ENCODE assay signal across 8 cellular contexts in genomic region chr12:110689002-110689600, GRCh38. TPM values are rescaled to one million over a fixed set of nuclear protein-coding genes. Genes with fewer than 3 reads are reported as not detected.
DNase-seq lines count a peak whose midpoint lies in the region; ATAC-seq, FAIRE-seq and TF ChIP-seq lines count a peak whose summit lies in the region.

A gene with protein sequence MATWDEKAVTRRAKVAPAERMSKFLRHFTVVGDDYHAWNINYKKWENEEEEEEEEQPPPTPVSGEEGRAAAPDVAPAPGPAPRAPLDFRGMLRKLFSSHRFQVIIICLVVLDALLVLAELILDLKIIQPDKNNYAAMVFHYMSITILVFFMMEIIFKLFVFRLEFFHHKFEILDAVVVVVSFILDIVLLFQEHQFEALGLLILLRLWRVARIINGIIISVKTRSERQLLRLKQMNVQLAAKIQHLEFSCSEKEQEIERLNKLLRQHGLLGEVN (minus strand): TSS chr12:110689115. CDS start chr12:110683245, 5,870 bp downstream.

- no peak within 1 kb of the TSS for H2AFZ ChIP-seq in MM.1S (ENCODE audit: low read length)

- H4K20me1 ChIP-seq in MM.1S (ENCODE audit: insufficient read depth, low read length), result no peaks in the 10 kb centered on the region

- H3K27ac ChIP-seq in MM.1S (ENCODE audit: low read length), result no peak within 1 kb of the TSS
- H3K27ac ChIP-seq in pancreas, result peak within 1 kb of the TSS in 2 of 4 donors; percentile 28 to 44

- H3K9ac ChIP-seq in MM.1S (ENCODE audit: low read length), result no peak within 1 kb of the TSS

- peak within 1 kb of the TSS; percentile 89 for H3K4me3 Mint-ChIP-seq in activated T-helper 2 cell treated with anti-CD3 and anti-CD28 coated beads, Interferon-gamma antibody, Interleukin-2, Interleukin-4, amounts not matched to agents 10 μg/mL and 5 μg/mL and 100 μg/mL, durations not matched to agents 14 hours and 24 hours and 36 hours (ENCODE audit: low read depth)
- H3K4me3 Mint-ChIP-seq in glutamatergic neuron (ENCODE audit: unreplicated experiment), result peak within 1 kb of the TSS; percentile 75

- H3K9me3 Mint-ChIP-seq in activated T-helper 2 cell treated with anti-CD3 and anti-CD28 coated beads, Interferon-gamma antibody, Interleukin-2, Interleukin-4, amounts not matched to agents 10 μg/mL and 5 μg/mL and 100 μg/mL, durations not matched to agents 14 hours and 24 hours and 36 hours, result no peaks in the 10 kb centered on the region
- H3K9me3 Mint-ChIP-seq in glutamatergic neuron (ENCODE audit: unreplicated experiment), result peaks cover 2% of the 10 kb centered on the region

- H3K4me1 Mint-ChIP-seq in activated T-helper 2 cell treated with anti-CD3 and anti-CD28 coated beads, Interferon-gamma antibody, Interleukin-2, Interleukin-4, amounts not matched to agents 10 μg/mL and 5 μg/mL and 100 μg/mL, durations not matched to agents 14 hours and 24 hours and 36 hours (ENCODE audit: low read depth), result peaks cover 39% of the 10 kb centered on the region
- no peaks in the 10 kb centered on the region for H3K4me1 Mint-ChIP-seq in glutamatergic neuron (ENCODE audit: low read depth, unreplicated experiment)

- peaks cover 9% of the 10 kb centered on the region for H3K36me3 Mint-ChIP-seq in activated T-helper 2 cell treated with anti-CD3 and anti-CD28 coated beads, Interferon-gamma antibody, Interleukin-2, Interleukin-4, amounts not matched to agents 10 μg/mL and 5 μg/mL and 100 μg/mL, durations not matched to agents 14 hours and 24 hours and 36 hours (ENCODE audit: low read depth)
- no peaks in the 10 kb centered on the region for H3K36me3 Mint-ChIP-seq in glutamatergic neuron (ENCODE audit: unreplicated experiment)

- H3K27me3 ChIP-seq in MM.1S (replicated peaks; ENCODE audit: insufficient read depth, low read length) (no peaks in the 10 kb centered on the region), pancreas (peaks cover 0 to 5% (median 0%) of the 10 kb centered on the region in 4 donors)

- no peak for DNase-seq in AG04449 (ENCODE audit: low read depth, low spot score)
- DNase-seq in MM.1S, result no peak
- DNase-seq in activated T-helper 2 cell treated with anti-CD3 and anti-CD28 coated beads, Interferon-gamma antibody, Interleukin-2, Interleukin-4, amounts not matched to agents 10 μg/mL and 5 μg/mL and 100 μg/mL, durations not matched to agents 14 hours and 24 hours and 36 hours (ENCODE audit: low spot score), result peak; percentile 40
- DNase-seq in glutamatergic neuron, result peak; percentile 34
- DNase-seq in pancreas, result peak in 5 of 6 donors; percentile 13 to 68 (median 34)
- DNase-seq in NCI-H1105 treated with DMSO at 0.1 percent for 48 hours (lab: John Stamatoyannopoulos, UW), result no peak
- DNase-seq in NCI-H345 (lab: John Stamatoyannopoulos, UW), result no peak

- no peaks in the 10 kb centered on the region for H3K9me3 ChIP-seq in MM.1S (replicated peaks; ENCODE audit: insufficient read depth, low read length)
- no peaks in the 10 kb centered on the region for H3K9me3 ChIP-seq in pancreas

- H3K9me2 ChIP-seq in MM.1S (replicated peaks; ENCODE audit: insufficient read depth, low read length), result no peaks in the 10 kb centered on the region

- H3F3A ChIP-seq in MM.1S (ENCODE audit: insufficient read depth, low read length), result no peaks in the 10 kb centered on the region

- CTCF ChIA-PET in AG04449 (lab: Yijun Ruan, JAX), result no interaction called here

- intact Hi-C loops in activated T-helper 2 cell treated with anti-CD3 and anti-CD28 coated beads, Interferon-gamma antibody, Interleukin-2, Interleukin-4, amounts not matched to agents 10 μg/mL and 5 μg/mL and 100 μg/mL, durations not matched to agents 14 hours and 24 hours and 36 hours (cut with micrococcal nuclease), result loop anchor here (1.0 kb wide), 1 partner anchor 19 kb away; no protein-coding TSS in a partner anchor
- intact Hi-C loops in pancreas (cut with DNase I), result no loop called here

- no peaks in the 10 kb centered on the region for H3K79me2 ChIP-seq in MM.1S (ENCODE audit: low read length)

- H3K4me1 ChIP-seq in MM.1S (ENCODE audit: low read length) (no peaks in the 10 kb centered on the region), pancreas (peaks cover 0 to 6% (median 0%) of the 10 kb centered on the region in 3 donors)

- H3K36me3 ChIP-seq in MM.1S (replicated peaks; ENCODE audit: insufficient read depth, low read length) (no peaks in the 10 kb centered on the region), pancreas (no peaks in the 10 kb centered on the region)

- FAIRE-seq in pancreas (lab: Jason Lieb, UNC), result no peak

- POLR2A ChIA-PET in AG04449 (lab: Yijun Ruan, JAX), result no interaction called here

- H3K27ac Mint-ChIP-seq in activated T-helper 2 cell treated with anti-CD3 and anti-CD28 coated beads, Interferon-gamma antibody, Interleukin-2, Interleukin-4, amounts not matched to agents 10 μg/mL and 5 μg/mL and 100 μg/mL, durations not matched to agents 14 hours and 24 hours and 36 hours, result peak within 1 kb of the TSS; percentile 89
- no peak within 1 kb of the TSS for H3K27ac Mint-ChIP-seq in glutamatergic neuron (ENCODE audit: unreplicated experiment)

- H3K27me3 Mint-ChIP-seq in activated T-helper 2 cell treated with anti-CD3 and anti-CD28 coated beads, Interferon-gamma antibody, Interleukin-2, Interleukin-4, amounts not matched to agents 10 μg/mL and 5 μg/mL and 100 μg/mL, durations not matched to agents 14 hours and 24 hours and 36 hours (ENCODE audit: low read depth), result peaks cover 6% of the 10 kb centered on the region
- H3K27me3 Mint-ChIP-seq in glutamatergic neuron (ENCODE audit: unreplicated experiment), result peaks cover 28% of the 10 kb centered on the region

- H3K4me2 ChIP-seq in MM.1S (ENCODE audit: low read depth, low read length), result peak within 1 kb of the TSS; percentile 39; the same call in 1 of the 2 replicates

- ATAC-seq in GM19455 (IDR thresholded peaks at IDR 0.05; ENCODE audit: unreplicated experiment) (peak; percentile 43), pancreas (peak; percentile 83 to 88 (median 86))

- no peak for TF ChIP-seq CTCF in AG04449 (IDR thresholded peaks at IDR 0.05; ENCODE audit: insufficient read depth, low read length, missing control alignments)
- TF ChIP-seq CTCF in MM.1S (IDR thresholded peaks at IDR 0.05; ENCODE audit: low read length), result no peak
- TF ChIP-seq CTCF in glutamatergic neuron (IDR thresholded peaks at IDR 0.05; ENCODE audit: partially characterized antibody, unreplicated experiment), result no peak
- no peak for TF ChIP-seq CTCF in pancreas (IDR thresholded peaks at IDR 0.05)

- H3K4me3 ChIP-seq in AG04449 (ENCODE audit: low read depth, low read length) (peak within 1 kb of the TSS; percentile 58), MM.1S (ENCODE audit: low read length) (peak within 1 kb of the TSS; percentile 28; the same call in 1 of the 2 replicates), pancreas (peak within 1 kb of the TSS; percentile 26 to 69 (median 46))

- WGBS in pancreas, 2 donors, result 4 to 8% methylated on average over 35 to 54 of the region's 54 CpGs

RNA-seq across cellular contexts. Expression of the gene that starts here (rescaled TPM):
- 9.7 TPM in 2 replicates for total RNA-seq in activated T-helper 2 cell treated with anti-CD3 and anti-CD28 coated beads, Interferon-gamma antibody, Interleukin-2, Interleukin-4, amounts not matched to agents 10 μg/mL and 5 μg/mL and 100 μg/mL, durations not matched to agents 14 hours and 24 hours and 36 hours
- total RNA-seq in glutamatergic neuron (ENCODE audit: unreplicated experiment) (0.71 TPM), pancreas (1 to 10 TPM in 3 of 6 donors, under 1 TPM in 3; 0.42 to 5.2 (median 1.1) TPM)
- 1 to 10 TPM; 1.5 to 2.0 TPM for polyA plus RNA-seq in pancreas

Comparison
In these comparisons a context has a peak if more than half of its experiments do, and no peak if none do; other contexts are left out.
1. Peak in DNase-seq in glutamatergic neuron; RNA of the gene not detected or under 1 TPM.
2. DNase-seq: peak in activated T-helper 2 cell treated with anti-CD3 and anti-CD28 coated beads, Interferon-gamma antibody, Interleukin-2, Interleukin-4, amounts not matched to agents 10 μg/mL and 5 μg/mL and 100 μg/mL, durations not matched to agents 14 hours and 24 hours and 36 hours (single experiment) and pancreas (5 of 6); none in AG04449 (single experiment), MM.1S (single experiment), NCI-H1105 treated with DMSO at 0.1 percent for 48 hours (single experiment) and NCI-H345 (single experiment).
3. Peak in every context shown above with its lines, with median percentiles within 50 percentile points of each other: H3K4me3 ChIP-seq.